In the genomic region with DNA sequence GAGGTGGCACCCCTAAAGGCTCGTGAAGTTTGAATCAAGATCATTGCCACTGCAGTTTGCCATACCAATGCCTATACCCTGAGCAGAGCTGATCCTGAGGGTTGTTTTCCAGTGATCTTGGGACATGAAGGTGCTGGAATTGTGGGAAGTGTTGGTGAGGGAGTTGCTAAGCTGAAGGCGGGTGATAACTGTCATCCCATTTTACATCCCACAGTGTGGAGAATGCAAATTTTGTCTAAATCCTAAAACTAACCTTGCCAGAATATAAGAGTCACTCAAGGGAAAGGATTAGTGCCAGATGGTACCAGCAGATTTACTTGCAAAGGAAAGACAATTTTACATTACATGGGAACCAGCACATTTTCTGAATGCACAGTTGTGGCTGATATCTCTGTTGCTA, we compare ENCODE assay signal across 23 cellular contexts.
"Had no signal": no experiment of that assay in that cellular context is flagged by ENCODE, and none has a peak within 500 bp of the region (broad histone marks: within the 10 kb centered on the region; RNA-seq: fewer than 3 reads in every experiment).

No MANE protein-coding gene starts in this region.

- H3K27me3 ChIP-seq: gastrocnemius medialis, neutrophil, sigmoid colon, tibial nerve, upper lobe of left lung had no signal

- H3K9me3 ChIP-seq: gastrocnemius medialis, neutrophil, sigmoid colon, thoracic aorta, upper lobe of left lung had no signal

- ATAC-seq: esophagus mucosa; gastrocnemius medialis; left ventricle myocardium superior; natural killer cell; right cardiac atrium; stimulated activated effector memory CD8-positive, alpha-beta T cell treated with anti-CD3 and anti-CD28 coated beads, Interleukin-12 subunit alpha, Interleukin-12 subunit beta, amount 100 ng/mL, for 72 hours; stimulated activated naive CD8-positive, alpha-beta T cell treated with anti-CD3 and anti-CD28 coated beads, Interleukin-15, Interleukin-2, amounts not matched to agents 100 U/mL and 50 U/mL, for 24 hours had no signal

- H3K36me3 ChIP-seq: gastrocnemius medialis, neutrophil, sigmoid colon, thoracic aorta, tibial nerve, upper lobe of left lung had no signal

- H3K27ac Mint-ChIP-seq: endodermal cell; memory B cell; natural killer cell; progenitor cell of endocrine pancreas; stimulated activated effector memory CD8-positive, alpha-beta T cell treated with anti-CD3 and anti-CD28 coated beads, Interleukin-12 subunit alpha, Interleukin-12 subunit beta, amount 100 ng/mL, for 72 hours had no signal

- DNase-seq: effector CD8-positive, alpha-beta T cell; endodermal cell; foreskin fibroblast; gastrocnemius medialis; left ventricle myocardium superior; natural killer cell; right cardiac atrium; sigmoid colon; stimulated activated CD4-positive, alpha-beta T cell treated with anti-CD3 and anti-CD28 coated beads, Interleukin-2, amount 100 ng/mL, for 24 hours; stimulated activated CD4-positive, alpha-beta T cell treated with anti-CD3 and anti-CD28 coated beads, Interleukin-4, amount 100 ng/mL, for 24 hours; stimulated activated naive CD8-positive, alpha-beta T cell treated with anti-CD3 and anti-CD28 coated beads, Interleukin-15, Interleukin-2, amounts not matched to agents 100 U/mL and 50 U/mL, for 24 hours; substantia nigra; upper lobe of left lung had no signal

- H3K36me3 Mint-ChIP-seq: memory B cell; natural killer cell; stimulated activated effector memory CD8-positive, alpha-beta T cell treated with anti-CD3 and anti-CD28 coated beads, Interleukin-12 subunit alpha, Interleukin-12 subunit beta, amount 100 ng/mL, for 72 hours had no signal

- H3K27ac ChIP-seq: epithelial cell of prostate, gastrocnemius medialis, neutrophil, parathyroid adenoma, sigmoid colon, thoracic aorta, tibial nerve, upper lobe of left lung had no signal

- H3K4me3 ChIP-seq: gastrocnemius medialis, lung, sigmoid colon, thoracic aorta, tibial nerve, upper lobe of left lung had no signal

- H3K4me1 Mint-ChIP-seq: memory B cell; natural killer cell; stimulated activated effector memory CD8-positive, alpha-beta T cell treated with anti-CD3 and anti-CD28 coated beads, Interleukin-12 subunit alpha, Interleukin-12 subunit beta, amount 100 ng/mL, for 72 hours had no signal

- H3K4me3 Mint-ChIP-seq: endodermal cell; memory B cell; natural killer cell; stimulated activated effector memory CD8-positive, alpha-beta T cell treated with anti-CD3 and anti-CD28 coated beads, Interleukin-12 subunit alpha, Interleukin-12 subunit beta, amount 100 ng/mL, for 72 hours had no signal

- H3K27me3 Mint-ChIP-seq: memory B cell had no signal

- H2AFZ ChIP-seq: parathyroid adenoma had no signal

- H3K9me3 Mint-ChIP-seq: memory B cell had no signal

- H3K9ac ChIP-seq: parathyroid adenoma had no signal

- H3K4me1 ChIP-seq: gastrocnemius medialis, parathyroid adenoma, tibial nerve, upper lobe of left lung had no signal

- H3K79me2 ChIP-seq: parathyroid adenoma had no signal
